Comparison of ENCODE assay signal across 21 cellular contexts in the genomic region with DNA sequence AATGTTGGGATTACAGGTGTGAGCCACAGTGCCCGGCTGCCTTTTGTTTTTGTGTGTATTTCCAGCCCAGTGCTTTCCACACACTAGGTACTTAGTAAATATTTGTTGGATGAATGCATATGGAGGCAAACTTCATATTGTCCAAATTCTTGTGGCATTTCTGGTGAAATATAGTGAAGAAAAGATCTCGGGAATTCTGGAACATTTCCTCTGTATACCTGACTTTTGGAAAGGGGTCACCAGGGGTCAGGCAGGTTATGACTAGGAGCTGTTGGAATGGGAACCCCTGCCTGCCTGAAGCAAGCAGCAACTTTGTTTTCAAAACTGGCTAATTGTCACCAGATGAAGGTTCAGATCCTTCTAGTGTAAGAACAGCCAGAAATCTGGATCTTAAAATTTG. TPM values are rescaled to one million over a fixed set of nuclear protein-coding genes. Genes with fewer than 3 reads are reported as not detected.
DNase-seq lines count a peak whose midpoint lies in the region; ATAC-seq, FAIRE-seq and TF ChIP-seq lines count a peak whose summit lies in the region.
"Had no signal": no experiment of that assay in that cellular context is flagged by ENCODE, and none has a peak within 500 bp of the region (broad histone marks: within the 10 kb centered on the region; RNA-seq: fewer than 3 reads in every experiment).

No MANE protein-coding gene starts in this region.

- H3K9me3 ChIP-seq in H9 (ENCODE audit: control insufficient read depth, low read depth, low read length) (no peaks in the 10 kb centered on the region), Karpas-422 (ENCODE audit: low read length) (no peaks in the 10 kb centered on the region), GM12878 (replicated peaks; ENCODE audit: control insufficient read depth, insufficient read depth, low read length) (peaks cover 2% of the 10 kb centered on the region; the same call in 1 of the 3 replicates), pancreas (peaks cover 0 to 2% (median 0%) of the 10 kb centered on the region in 4 donors)
- H3K9me3 ChIP-seq: HAP-1 had no signal

- no peak overlapping the region for H4K91ac ChIP-seq in H9 (ENCODE audit: insufficient read length, low read depth, low read length)

- ATAC-seq in GM18511 (IDR thresholded peaks at IDR 0.05; ENCODE audit: unreplicated experiment): peak; percentile 13
- no peak for ATAC-seq in GM12878
- ATAC-seq in pancreas: no peak
- ATAC-seq: GM23338 had no signal

- no peak overlapping the region for H3K4ac ChIP-seq in H9 (ENCODE audit: low read depth, low read length)

- TF ChIP-seq CTCF in H9 (conservative IDR thresholded peaks at IDR 0.05): no peak
- no peak for TF ChIP-seq CTCF in GM12878 (IDR thresholded peaks at IDR 0.05 in 2 of 3, conservative IDR thresholded peaks at IDR 0.05 in 1 of 3; ENCODE audit: control insufficient read depth in 2 of 3, extremely low read depth in 1 of 3, insufficient read depth in 1 of 3, low read depth in 3 of 3, low read length in 3 of 3)
- TF ChIP-seq CTCF in pancreas (IDR thresholded peaks at IDR 0.05): no peak

- H3K36me3 ChIP-seq in Karpas-422 (ENCODE audit: insufficient read depth, low read length) (no peaks in the 10 kb centered on the region), GM12878 (ENCODE audit: control insufficient read depth in 2 of 2, insufficient read depth in 2 of 2, low read length in 1 of 2) (no peaks in the 10 kb centered on the region), pancreas (no peaks in the 10 kb centered on the region)
- H3K36me3 ChIP-seq: HAP-1 had no signal

- no peak overlapping the region for H3K23ac ChIP-seq in H9 (ENCODE audit: insufficient read length, low read depth, low read length)

- H2BK5ac ChIP-seq in H9 (ENCODE audit: insufficient read length, low read length): no peak overlapping the region

- TF ChIP-seq POLR2A in GM12878 (IDR thresholded peaks at IDR 0.05; ENCODE audit: low read depth, low read length): no peak

- SMC1A ChIA-PET in GM12878 (lab: Charles Lee; ENCODE audit: uncharacterized antibody, unreplicated experiment): interaction anchor here (1.1 to 1.7 kb wide), 4 partner anchors 12 to 72 kb away, joined by 3 to 6 read pairs (median 4); partner anchors contain the start of gene SCP2D1

- POLR2A ChIA-PET in GM12878 (lab: Charles Lee): no interaction called here

- no peaks in the 10 kb centered on the region for H3K36me3 Mint-ChIP-seq in H9 (ENCODE audit: insufficient read depth in 1 of 3, low read depth in 3 of 3)

- H3K27ac ChIP-seq in H9 (ENCODE audit: insufficient read length, low read depth, low read length): no peak overlapping the region
- peak overlapping the region; percentile 41; the same call in 1 of the 2 replicates for H3K27ac ChIP-seq in Karpas-422 (ENCODE audit: low read length)
- no peak overlapping the region for H3K27ac ChIP-seq in GM12878 (ENCODE audit: control insufficient read depth, insufficient read depth)
- no peak overlapping the region for H3K27ac ChIP-seq in pancreas

- RAD21 ChIA-PET in GM12878 (lab: Charles Lee; ENCODE audit: unreplicated experiment): interaction anchor here (1.7 to 1.9 kb wide), 2 partner anchors 169 to 270 kb away, joined by 3 to 7 read pairs; no protein-coding TSS in a partner anchor

- H2AFZ ChIP-seq in H9 (ENCODE audit: low read length) (no peak overlapping the region), Karpas-422 (ENCODE audit: low read length) (0 out of 2 replicates have a peak overlapping the region, but pooled peaks have one; percentile 21), GM12878 (ENCODE audit: control insufficient read depth, low read depth, low read length) (peak overlapping the region; percentile 78)
- H2AFZ ChIP-seq: GM23338 had no signal

- DNase-seq in H9 (no peak), Karpas-422 (no peak), GM12878 (ENCODE audit: low read depth, low spot score) (no peak), pancreas (no peak), NK-92 (lab: John Stamatoyannopoulos, UW; ENCODE audit: unreplicated experiment) (no peak), NCI-H2081 (lab: John Stamatoyannopoulos, UW) (no peak)
- DNase-seq: 8988T; C1 segment of cervical spinal cord; Calu3; CD4-positive, alpha-beta memory T cell; COR-L47; DMS53; DND-41; HFFc6 had no signal

- H3K4me2 ChIP-seq in H9 (ENCODE audit: insufficient read depth, insufficient read length, low read length) (no peak overlapping the region), Karpas-422 (ENCODE audit: low read depth, low read length, poor library complexity, severe bottlenecking) (peak overlapping the region; percentile 52), GM12878 (ENCODE audit: control insufficient read depth, insufficient read depth) (no peak overlapping the region)
- H3K4me2 ChIP-seq: GM23338 had no signal

- H2BK15ac ChIP-seq in H9 (ENCODE audit: low read depth, low read length): no peak overlapping the region

- H3K79me1 ChIP-seq in H9 (ENCODE audit: insufficient read depth, low read depth, low read length, poor library complexity, severe bottlenecking): no peaks in the 10 kb centered on the region

- no TSS peak for BruUV-seq in GM12878 (replicated peaks; lab: Mats Ljungman, UMichigan)

- H2BK120ac ChIP-seq in H9 (ENCODE audit: low read depth, low read length, poor library complexity, severe bottlenecking): no peak overlapping the region

- no peak for TF ChIP-seq EP300 in GM12878 (IDR thresholded peaks at IDR 0.05; ENCODE audit: borderline replicate concordance in 1 of 2, control insufficient read depth in 1 of 2, low read depth in 2 of 2, low read length in 2 of 2)

- no peak overlapping the region for H3T11ph ChIP-seq in H9 (ENCODE audit: low read length)

- in situ Hi-C loops in GM12878 (cut with MboI): no loop called here

- H2BK20ac ChIP-seq in H9 (ENCODE audit: low read depth, low read length, poor library complexity, severe bottlenecking): no peak overlapping the region

- FAIRE-seq in GM12878 (lab: Jason Lieb, UNC): no peak
- no peak for FAIRE-seq in pancreas (lab: Jason Lieb, UNC)
- FAIRE-seq: G401.6 had no signal

- H3K79me2 ChIP-seq in H9 (ENCODE audit: insufficient read depth, low read length) (no peaks in the 10 kb centered on the region), Karpas-422 (ENCODE audit: low read length) (no peaks in the 10 kb centered on the region), GM12878 (ENCODE audit: control insufficient read depth, insufficient read depth, low read length) (no peaks in the 10 kb centered on the region)

- no peaks in the 10 kb centered on the region for H3K9me3 Mint-ChIP-seq in H9
- H3K9me3 Mint-ChIP-seq: GM23338, HFFc6 had no signal

- H3K56ac ChIP-seq in H9 (ENCODE audit: insufficient read length, low read depth, low read length): peak overlapping the region; percentile 36

- CTCF ChIA-PET in GM12878 (lab: Yijun Ruan, JAX): interaction anchor here (1.3 kb wide), 1 partner anchor 827 kb away, joined by 3 read pairs; no protein-coding TSS in a partner anchor

- no peak overlapping the region for H2AK5ac ChIP-seq in H9 (ENCODE audit: insufficient read length, low read length)

- no peak overlapping the region for H3K14ac ChIP-seq in H9 (ENCODE audit: insufficient read depth, low read length)

- no peak for TF ChIP-seq RAD21 in GM12878 (IDR thresholded peaks at IDR 0.05; ENCODE audit: insufficient read depth, low read depth, low read length)

- H3K9ac ChIP-seq in H9 (ENCODE audit: extremely low read depth, insufficient read length, low read length) (no peak overlapping the region), Karpas-422 (ENCODE audit: low read length) (no peak overlapping the region), GM12878 (ENCODE audit: control insufficient read depth, insufficient read depth, low read length) (no peak overlapping the region)

- peaks cover 34% of the 10 kb centered on the region for H3K27me3 Mint-ChIP-seq in H9 (ENCODE audit: low read depth)

- no peaks in the 10 kb centered on the region for H3K4me1 Mint-ChIP-seq in H9
- H3K4me1 Mint-ChIP-seq: GM23338 had no signal

- H4K20me1 ChIP-seq in H9 (ENCODE audit: control insufficient read depth, insufficient read depth, insufficient read length) (no peaks in the 10 kb centered on the region), Karpas-422 (ENCODE audit: insufficient read depth, low read depth, low read length) (no peaks in the 10 kb centered on the region), GM12878 (ENCODE audit: control insufficient read depth, insufficient read depth) (no peaks in the 10 kb centered on the region)

- no peak overlapping the region for H4K8ac ChIP-seq in H9 (replicated peaks; ENCODE audit: insufficient read length, low read depth, low read length)

- peak overlapping the region; percentile 34; the same call in 1 of the 2 replicates for H3K4me3 ChIP-seq in Karpas-422 (ENCODE audit: low read length)
- H3K4me3 ChIP-seq in GM12878: no peak overlapping the region
- no peak overlapping the region for H3K4me3 ChIP-seq in pancreas
- H3K4me3 ChIP-seq: GM23338, HAP-1 had no signal

- H3K23me2 ChIP-seq in H9 (ENCODE audit: insufficient read length, low read depth, low read length, poor library complexity, severe bottlenecking): no peaks in the 10 kb centered on the region

- H3K18ac ChIP-seq in H9 (ENCODE audit: insufficient read length, low read depth, low read length): no peak overlapping the region

- H3K9me2 ChIP-seq in Karpas-422 (replicated peaks; ENCODE audit: insufficient read depth, low read length): no peaks in the 10 kb centered on the region

- no peak overlapping the region for H3K27ac Mint-ChIP-seq in H9
- H3K27ac Mint-ChIP-seq: CD4-positive, alpha-beta memory T cell; GM23338; HFFc6 had no signal

- intact Hi-C loops in GM12878 (cut with micrococcal nuclease; ENCODE audit: unreplicated experiment): no loop called here
- intact Hi-C loops in pancreas (cut with DNase I): no loop called here

- H3K4me1 ChIP-seq in H9 (ENCODE audit: insufficient read depth, low read length) (no peaks in the 10 kb centered on the region), Karpas-422 (ENCODE audit: low read length) (peaks cover 34% of the 10 kb centered on the region), GM12878 (ENCODE audit: control insufficient read depth, insufficient read depth, low read length) (peaks cover 11% of the 10 kb centered on the region), pancreas (no peaks in the 10 kb centered on the region)
- H3K4me1 ChIP-seq: HAP-1 had no signal

- WGBS in H9 (ENCODE audit: extremely low coverage, insufficient read length, low lambda C conversion rate): no CpG with 5 or more reads among the region's 2 CpGs
- WGBS in GM12878 (ENCODE audit: insufficient coverage, insufficient replicate concordance, low lambda C conversion rate, missing lambda C conversion rate): 52% methylated on average over 2 of the region's 2 CpGs
- WGBS in pancreas, 2 donors: 74 to 79% methylated on average over 2 of the region's 2 CpGs

- no peaks in the 10 kb centered on the region for H3K27me3 ChIP-seq in H9 (ENCODE audit: insufficient read depth, low read length)
- H3K27me3 ChIP-seq in Karpas-422 (ENCODE audit: low read length): no peaks in the 10 kb centered on the region
- H3K27me3 ChIP-seq in GM12878 (replicated peaks in 1 of 2; ENCODE audit: control insufficient read depth in 2 of 2, insufficient read depth in 2 of 2, low read length in 1 of 2): no peaks in the 10 kb centered on the region; a peak in 1 of 4 replicates
- H3K27me3 ChIP-seq in pancreas: no peaks in the 10 kb centered on the region

- H3K4me3 Mint-ChIP-seq in H9: no peak overlapping the region
- H3K4me3 Mint-ChIP-seq: CD4-positive, alpha-beta memory T cell; GM23338; HFFc6 had no signal

- H4K5ac ChIP-seq in H9 (ENCODE audit: insufficient read length, low read depth, low read length): no peak overlapping the region

- no peak overlapping the region for H2BK12ac ChIP-seq in H9 (ENCODE audit: insufficient read length, low read depth, low read length)

RNA-seq across cellular contexts. Expression of gene SCP2D1, which starts 12.1 kb away (rescaled TPM):
- not detected in 2 replicates for total RNA-seq in H9 (2021)
- not detected in 2 replicates for total RNA-seq in Karpas-422 (2014; rRNA removed; shearing (Covaris generic); ENCODE audit: low replicate concordance)
- total RNA-seq in GM12878 (2013; cell fraction: nucleolus; rRNA removed): not detected in 2 replicates
- total RNA-seq in GM12878 (2014; rRNA removed): not detected in 2 replicates
- not detected in 2 replicates for total RNA-seq in GM12878 (2014; rRNA removed; fragmentation: Illumina TruSeq; extraction: Trizol)
- not detected in 2 replicates for total RNA-seq in GM12878 (2021)
- polyA plus RNA-seq in GM12878 (2011; ENCODE audit: low read depth): not detected
- polyA plus RNA-seq in GM12878 (2011; rRNA removed): not detected in 2 replicates
- polyA plus RNA-seq in GM12878 (2011; cell fraction: cytosol; rRNA removed): not detected in 2 replicates
- polyA plus RNA-seq in GM12878 (2011; cell fraction: nucleus; rRNA removed): not detected in 2 replicates
- polyA plus RNA-seq in GM12878 (2012): not detected in 2 replicates
- not detected in 2 replicates for polyA plus RNA-seq in GM12878 (2014; fragmentation: Illumina TruSeq; extraction: Trizol)
- not detected for polyA plus RNA-seq in GM12878 (2014; fragmentation: Nextera tagmentation; extraction: Ambion mirVana)
- polyA plus RNA-seq in GM12878 (2014; rRNA removed): not detected in 2 replicates
- not detected for polyA plus RNA-seq in GM12878 (2016; fragmentation: Nextera tagmentation; extraction: Ambion mirVana)
- polyA minus RNA-seq in GM12878 (2011; rRNA and poly(A)+ RNA removed): not detected in 2 replicates
- not detected in 2 replicates for polyA minus RNA-seq in GM12878 (2011; cell fraction: cytosol; rRNA and poly(A)+ RNA removed)
- not detected in 2 replicates for polyA minus RNA-seq in GM12878 (2011; cell fraction: nucleus; rRNA and poly(A)+ RNA removed)
- not detected for total RNA-seq in pancreas
- not detected for polyA plus RNA-seq in pancreas
- total RNA-seq: A673; Calu3; CD4-positive, alpha-beta memory T cell; GM23338; H4; HFFc6 had no signal
- polyA plus RNA-seq: BJ; CD4-positive, alpha-beta memory T cell; GM23338 had no signal
